ENCODE assay signal across 8 cellular contexts in the genomic region with DNA sequence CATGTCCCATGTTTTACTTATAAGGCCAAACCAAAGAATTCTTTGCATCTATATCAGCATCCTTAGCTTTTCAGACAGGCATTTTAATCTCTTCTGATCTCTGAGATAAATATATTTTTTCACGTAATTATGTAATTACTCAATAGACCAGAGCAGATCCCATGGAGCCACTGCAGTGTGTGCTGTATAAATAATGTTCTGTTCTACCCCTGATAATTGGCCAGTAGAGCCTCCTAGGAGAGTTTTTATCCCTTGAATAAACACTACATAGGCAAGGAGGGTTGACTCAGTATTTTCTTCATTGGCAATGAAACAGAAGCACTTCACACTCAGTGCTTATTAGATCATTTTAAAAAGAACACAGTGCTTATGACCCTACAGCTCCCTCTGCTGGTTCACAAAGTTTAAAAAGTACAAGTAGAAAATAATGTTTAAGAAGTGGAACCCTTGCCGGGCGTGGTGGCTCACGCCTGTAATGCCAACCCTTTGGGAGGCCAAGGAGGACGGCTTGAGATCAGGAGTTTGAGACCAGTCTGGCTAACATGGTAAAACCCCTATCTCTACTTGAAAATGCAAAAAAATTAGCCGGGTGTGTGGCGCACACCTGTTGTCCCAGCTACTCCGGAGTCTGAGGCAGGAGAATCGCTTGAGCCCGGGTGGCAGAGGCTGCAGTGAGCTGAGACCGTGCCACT.
DNase-seq lines count a peak whose midpoint lies in the region; FAIRE-seq and TF ChIP-seq lines count a peak whose summit lies in the region.

No MANE protein-coding gene starts in this region.

- TF ChIP-seq CTCF in HL-60 (IDR thresholded peaks at IDR 0.05; ENCODE audit: insufficient read depth, low read length) (no peak), astrocyte (IDR thresholded peaks at IDR 0.05; ENCODE audit: insufficient read depth, low read depth, low read length) (peak; percentile 69)

- no peak overlapping the region for H3K4me3 Mint-ChIP-seq in astrocyte (ENCODE audit: unreplicated experiment)

- H3K79me2 ChIP-seq in astrocyte (ENCODE audit: insufficient read depth, low read length) = no peaks in the 10 kb centered on the region

- DNase-seq in COR-L47 (lab: John Stamatoyannopoulos, UW) (peak; percentile 90), GM19239 (ENCODE audit: insufficient read length, low spot score) (no peak), HL-60 (ENCODE audit: low read depth in 1 of 2, low spot score in 1 of 2) (peak; percentile 10 to 48), NCI-H510A treated with DMSO at 0.1 percent for 48 hours (lab: John Stamatoyannopoulos, UW) (peak; percentile 99), astrocyte (ENCODE audit: low read depth) (peak; percentile 96), iPS DF 4.7 (ENCODE audit: extremely low read depth, low spot score) (peak; percentile 19)
- DNase-seq in stimulated activated CD8-positive, alpha-beta memory T cell treated with anti-CD3 and anti-CD28 coated beads, Interleukin-4, amount 100 ng/mL, for 48 hours = peak; percentile 28
- no peak for DNase-seq in activated effector memory CD4-positive, alpha-beta T cell treated with anti-CD3 and anti-CD28 coated beads, Interleukin-2, amount 50 U/mL, for 16 hours

- H2AFZ ChIP-seq in astrocyte (ENCODE audit: low read depth, low read length) = no peak overlapping the region

- H3K9me3 Mint-ChIP-seq in astrocyte (ENCODE audit: unreplicated experiment) = no peaks in the 10 kb centered on the region

- no peaks in the 10 kb centered on the region for H3K36me3 Mint-ChIP-seq in astrocyte (ENCODE audit: low read depth, unreplicated experiment)

- H3K27ac ChIP-seq in HL-60 (replicated peaks) = no peak overlapping the region
- peak overlapping the region; percentile 22 for H3K27ac ChIP-seq in astrocyte (ENCODE audit: low read depth, low read length)

- no peaks in the 10 kb centered on the region for H3K36me3 ChIP-seq in astrocyte (ENCODE audit: insufficient read depth, low read length)

- H3K4me1 Mint-ChIP-seq in astrocyte (ENCODE audit: low read depth, unreplicated experiment) = peaks cover 8% of the 10 kb centered on the region

- no peak overlapping the region for H3K9ac ChIP-seq in astrocyte (ENCODE audit: low read length)

- FAIRE-seq in GM19239 (lab: Jason Lieb, UNC) = peak; percentile 84
- no peak for FAIRE-seq in astrocyte (lab: Jason Lieb, UNC)

- H4K20me1 ChIP-seq in astrocyte (ENCODE audit: insufficient read depth, low read length) = no peaks in the 10 kb centered on the region

- no peaks in the 10 kb centered on the region for H3K4me1 ChIP-seq in astrocyte (ENCODE audit: insufficient read depth, low read length)

- H3K4me3 ChIP-seq in HL-60 (replicated peaks; ENCODE audit: insufficient read depth, low read length) = no peak overlapping the region
- no peak overlapping the region for H3K4me3 ChIP-seq in astrocyte (ENCODE audit: insufficient read depth, low read depth, low read length)

- H3K9me3 ChIP-seq in astrocyte (ENCODE audit: insufficient read depth, low read depth, low read length) = no peaks in the 10 kb centered on the region

- no peak overlapping the region for H3K4me2 ChIP-seq in astrocyte (ENCODE audit: low read length)

- no peaks in the 10 kb centered on the region for H3K27me3 Mint-ChIP-seq in astrocyte (ENCODE audit: low read depth, unreplicated experiment)

- no peak overlapping the region for H3K27ac Mint-ChIP-seq in astrocyte (ENCODE audit: unreplicated experiment)

- H3K27me3 ChIP-seq in HL-60 (ENCODE audit: insufficient read depth, poor library complexity, severe bottlenecking) = no peaks in the 10 kb centered on the region
- no peaks in the 10 kb centered on the region for H3K27me3 ChIP-seq in astrocyte (ENCODE audit: insufficient read depth, low read length)

Comparison
In these comparisons a context has a peak if more than half of its experiments do, and no peak if none do; other contexts are left out.
1. DNase-seq: peak in COR-L47 (single experiment), HL-60 (2 of 2), NCI-H510A treated with DMSO at 0.1 percent for 48 hours (single experiment), astrocyte (single experiment), iPS DF 4.7 (single experiment) and stimulated activated CD8-positive, alpha-beta memory T cell treated with anti-CD3 and anti-CD28 coated beads, Interleukin-4, amount 100 ng/mL, for 48 hours (single experiment); none in GM19239 (single experiment) and activated effector memory CD4-positive, alpha-beta T cell treated with anti-CD3 and anti-CD28 coated beads, Interleukin-2, amount 50 U/mL, for 16 hours (single experiment).